In genomic region chr1:6101826-6102225, GRCh38 we compare ENCODE assay signal across 17 cellular contexts.
"Had no signal": no experiment of that assay in that cellular context is flagged by ENCODE, and none has a peak within 500 bp of the region (broad histone marks: within the 10 kb centered on the region; RNA-seq: fewer than 3 reads in every experiment).

No MANE protein-coding gene starts in this region.

- ATAC-seq: left lung, mucosa of descending colon, SK-N-SH treated with all-trans-retinoic acid at 6 μM for 48 hours had no signal

- DNase-seq: activated CD4-positive, alpha-beta T cell treated with anti-CD3 and anti-CD28 coated beads for 4 hours; activated CD8-positive, alpha-beta memory T cell treated with anti-CD3 and anti-CD28 coated beads, Interleukin-2, amount 50 U/mL, for 48 hours; activated naive CD4-positive, alpha-beta T cell treated with anti-CD3 and anti-CD28 coated beads for 36 hours; islet precursor cell; naive thymus-derived CD4-positive, alpha-beta T cell; nucleus accumbens; retina; stimulated activated CD4-positive, alpha-beta T cell treated with anti-CD3 and anti-CD28 coated beads, Interleukin-4, amount 100 ng/mL, for 24 hours; WERI-Rb-1 had no signal

- H3K4me3 ChIP-seq: left lung, mucosa of descending colon, skin epidermis, upper lobe of left lung had no signal

- H3K9me3 ChIP-seq: left lung, mucosa of descending colon, upper lobe of left lung had no signal

- H3K27ac Mint-ChIP-seq: activated naive CD4-positive, alpha-beta T cell treated with anti-CD3 and anti-CD28 coated beads for 36 hours; activated T-helper 1 cell treated with anti-CD3 and anti-CD28 coated beads, Interleukin-12 subunit alpha, Interleukin-12 subunit beta, Interleukin-2, Interleukin-4 antibody, amounts not matched to agents 30 ng/mL and 10 ng/mL and 1 ng/mL, durations not matched to agents 14 hours and 24 hours and 36 hours; memory B cell; naive thymus-derived CD4-positive, alpha-beta T cell; stimulated activated naive CD8-positive, alpha-beta T cell treated with anti-CD3 and anti-CD28 coated beads, Interleukin-15, Interleukin-2, amounts not matched to agents 100 ng/mL and 50 ng/mL, for 24 hours had no signal

- H3K9me3 Mint-ChIP-seq: activated naive CD4-positive, alpha-beta T cell treated with anti-CD3 and anti-CD28 coated beads for 36 hours; activated T-helper 1 cell treated with anti-CD3 and anti-CD28 coated beads, Interleukin-12 subunit alpha, Interleukin-12 subunit beta, Interleukin-2, Interleukin-4 antibody, amounts not matched to agents 30 ng/mL and 10 ng/mL and 1 ng/mL, durations not matched to agents 14 hours and 24 hours and 36 hours; memory B cell; stimulated activated naive CD8-positive, alpha-beta T cell treated with anti-CD3 and anti-CD28 coated beads, Interleukin-15, Interleukin-2, amounts not matched to agents 100 ng/mL and 50 ng/mL, for 24 hours had no signal

- H3K4me1 Mint-ChIP-seq: memory B cell had no signal

- H3K27me3 ChIP-seq: upper lobe of left lung had no signal

- H3K27ac ChIP-seq: left lung, skin epidermis, upper lobe of left lung, WERI-Rb-1 had no signal

- H3K27me3 Mint-ChIP-seq: memory B cell had no signal

- H3K4me1 ChIP-seq: left lung, upper lobe of left lung had no signal

- H3K4me3 Mint-ChIP-seq: activated naive CD4-positive, alpha-beta T cell treated with anti-CD3 and anti-CD28 coated beads for 36 hours; activated T-helper 1 cell treated with anti-CD3 and anti-CD28 coated beads, Interleukin-12 subunit alpha, Interleukin-12 subunit beta, Interleukin-2, Interleukin-4 antibody, amounts not matched to agents 30 ng/mL and 10 ng/mL and 1 ng/mL, durations not matched to agents 14 hours and 24 hours and 36 hours; memory B cell; naive thymus-derived CD4-positive, alpha-beta T cell; stimulated activated naive CD8-positive, alpha-beta T cell treated with anti-CD3 and anti-CD28 coated beads, Interleukin-15, Interleukin-2, amounts not matched to agents 100 ng/mL and 50 ng/mL, for 24 hours had no signal
